1 cellular context compared by ENCODE assay signal in the genomic region with DNA sequence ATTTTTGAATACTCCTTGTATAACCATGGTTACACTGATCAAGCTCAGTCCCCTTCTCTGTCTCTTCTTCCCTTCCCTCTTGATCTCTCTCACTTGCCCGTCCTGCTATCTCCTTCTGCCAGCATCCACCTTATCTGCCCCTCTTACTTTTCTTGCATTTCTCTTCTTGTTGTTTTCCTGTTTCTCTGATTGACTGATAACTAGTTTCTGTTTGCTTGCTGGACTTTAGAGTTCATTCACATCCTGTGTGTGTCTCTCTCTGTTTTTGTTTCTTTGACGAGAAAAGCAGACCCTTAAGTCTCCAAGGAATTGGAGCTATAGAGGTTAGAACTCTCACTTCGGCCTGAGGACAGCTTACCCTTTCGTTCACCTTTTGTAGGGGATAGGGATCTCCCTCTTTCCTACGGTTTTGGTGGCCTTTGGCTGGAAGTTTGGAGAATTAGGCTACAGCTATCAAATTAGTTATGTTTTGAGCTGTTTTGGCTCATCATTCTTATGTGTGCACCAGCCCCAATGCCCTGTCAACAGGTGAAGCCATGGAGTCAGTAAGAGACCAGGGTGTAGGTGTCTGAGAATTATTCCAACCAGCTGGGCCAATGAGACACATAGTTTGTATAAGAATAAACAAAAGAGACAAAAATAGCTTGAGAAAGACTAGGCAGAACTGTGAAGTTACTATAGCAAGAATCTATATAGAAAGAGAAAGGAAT.
TF ChIP-seq lines count a peak whose summit lies in the region.

No MANE protein-coding gene starts in this region.

TF ChIP-seq in GM12878, 131 proteins besides CTCF, POLR2A, EP300 and RAD21 (continued from another document and continues in another):
- no peak for TF ChIP-seq ZBTB33 (IDR thresholded peaks at IDR 0.05)
- no peak for TF ChIP-seq DPF2 (IDR thresholded peaks at IDR 0.05)
- no peak for TF ChIP-seq ZNF622 (IDR thresholded peaks at IDR 0.05)
- no peak for TF ChIP-seq MTA2 (IDR thresholded peaks at IDR 0.05; ENCODE audit: low read depth)
- no peak for TF ChIP-seq IRF4 (IDR thresholded peaks at IDR 0.05; ENCODE audit: low read depth, low read length)
- TF ChIP-seq HDAC6 (IDR thresholded peaks at IDR 0.05; ENCODE audit: unreplicated experiment) = no peak
- TF ChIP-seq CHD4 (IDR thresholded peaks at IDR 0.05) = no peak
- TF ChIP-seq TARDBP (IDR thresholded peaks at IDR 0.05; ENCODE audit: borderline replicate concordance) = no peak
- TF ChIP-seq GABPA (IDR thresholded peaks at IDR 0.05; ENCODE audit: low read depth) = no peak
- TF ChIP-seq, protein P1, sequence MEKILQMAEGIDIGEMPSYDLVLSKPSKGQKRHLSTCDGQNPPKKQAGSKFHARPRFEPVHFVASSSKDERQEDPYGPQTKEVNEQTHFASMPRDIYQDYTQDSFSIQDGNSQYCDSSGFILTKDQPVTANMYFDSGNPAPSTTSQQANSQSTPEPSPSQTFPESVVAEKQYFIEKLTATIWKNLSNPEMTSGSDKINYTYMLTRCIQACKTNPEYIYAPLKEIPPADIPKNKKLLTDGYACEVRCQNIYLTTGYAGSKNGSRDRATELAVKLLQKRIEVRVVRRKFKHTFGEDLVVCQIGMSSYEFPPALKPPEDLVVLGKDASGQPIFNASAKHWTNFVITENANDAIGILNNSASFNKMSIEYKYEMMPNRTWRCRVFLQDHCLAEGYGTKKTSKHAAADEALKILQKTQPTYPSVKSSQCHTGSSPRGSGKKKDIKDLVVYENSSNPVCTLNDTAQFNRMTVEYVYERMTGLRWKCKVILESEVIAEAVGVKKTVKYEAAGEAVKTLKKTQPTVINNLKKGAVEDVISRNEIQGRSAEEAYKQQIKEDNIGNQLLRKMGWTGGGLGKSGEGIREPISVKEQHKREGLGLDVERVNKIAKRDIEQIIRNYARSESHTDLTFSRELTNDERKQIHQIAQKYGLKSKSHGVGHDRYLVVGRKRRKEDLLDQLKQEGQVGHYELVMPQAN (conservative IDR thresholded peaks at IDR 0.05) = no peak
- TF ChIP-seq ASH2L (IDR thresholded peaks at IDR 0.05; ENCODE audit: borderline replicate concordance, low read depth) = no peak
- no peak for TF ChIP-seq SP1 (IDR thresholded peaks at IDR 0.05; ENCODE audit: low read depth, low read length)
- TF ChIP-seq NRF1 (conservative IDR thresholded peaks at IDR 0.05; ENCODE audit: low read depth, low read length) = no peak
- TF ChIP-seq, protein P2, sequence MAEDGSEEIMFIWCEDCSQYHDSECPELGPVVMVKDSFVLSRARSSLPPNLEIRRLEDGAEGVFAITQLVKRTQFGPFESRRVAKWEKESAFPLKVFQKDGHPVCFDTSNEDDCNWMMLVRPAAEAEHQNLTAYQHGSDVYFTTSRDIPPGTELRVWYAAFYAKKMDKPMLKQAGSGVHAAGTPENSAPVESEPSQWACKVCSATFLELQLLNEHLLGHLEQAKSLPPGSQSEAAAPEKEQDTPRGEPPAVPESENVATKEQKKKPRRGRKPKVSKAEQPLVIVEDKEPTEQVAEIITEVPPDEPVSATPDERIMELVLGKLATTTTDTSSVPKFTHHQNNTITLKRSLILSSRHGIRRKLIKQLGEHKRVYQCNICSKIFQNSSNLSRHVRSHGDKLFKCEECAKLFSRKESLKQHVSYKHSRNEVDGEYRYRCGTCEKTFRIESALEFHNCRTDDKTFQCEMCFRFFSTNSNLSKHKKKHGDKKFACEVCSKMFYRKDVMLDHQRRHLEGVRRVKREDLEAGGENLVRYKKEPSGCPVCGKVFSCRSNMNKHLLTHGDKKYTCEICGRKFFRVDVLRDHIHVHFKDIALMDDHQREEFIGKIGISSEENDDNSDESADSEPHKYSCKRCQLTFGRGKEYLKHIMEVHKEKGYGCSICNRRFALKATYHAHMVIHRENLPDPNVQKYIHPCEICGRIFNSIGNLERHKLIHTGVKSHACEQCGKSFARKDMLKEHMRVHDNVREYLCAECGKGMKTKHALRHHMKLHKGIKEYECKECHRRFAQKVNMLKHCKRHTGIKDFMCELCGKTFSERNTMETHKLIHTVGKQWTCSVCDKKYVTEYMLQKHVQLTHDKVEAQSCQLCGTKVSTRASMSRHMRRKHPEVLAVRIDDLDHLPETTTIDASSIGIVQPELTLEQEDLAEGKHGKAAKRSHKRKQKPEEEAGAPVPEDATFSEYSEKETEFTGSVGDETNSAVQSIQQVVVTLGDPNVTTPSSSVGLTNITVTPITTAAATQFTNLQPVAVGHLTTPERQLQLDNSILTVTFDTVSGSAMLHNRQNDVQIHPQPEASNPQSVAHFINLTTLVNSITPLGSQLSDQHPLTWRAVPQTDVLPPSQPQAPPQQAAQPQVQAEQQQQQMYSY (CRISPR knock-in tag; IDR thresholded peaks at IDR 0.05) = no peak
- no peak for TF ChIP-seq USF1 (IDR thresholded peaks at IDR 0.05; ENCODE audit: borderline replicate concordance, extremely low read length, insufficient read depth, low read depth, low read length)
- TF ChIP-seq BACH1 (IDR thresholded peaks at IDR 0.05; ENCODE audit: borderline replicate concordance) = no peak
- no peak for TF ChIP-seq SMAD1 (IDR thresholded peaks at IDR 0.05; ENCODE audit: low read depth, partially characterized antibody)
- no peak for TF ChIP-seq MXI1 (IDR thresholded peaks at IDR 0.05; ENCODE audit: low read depth, low read length)
- no peak for TF ChIP-seq BRCA1 (IDR thresholded peaks at IDR 0.05; ENCODE audit: low read depth, low read length)
- TF ChIP-seq SIX5 (IDR thresholded peaks at IDR 0.05; ENCODE audit: low read depth, low read length, severe bottlenecking) = no peak
- no peak for TF ChIP-seq TCF7 (IDR thresholded peaks at IDR 0.05; ENCODE audit: borderline replicate concordance)
- TF ChIP-seq YBX1 (IDR thresholded peaks at IDR 0.05) = no peak
- peak; percentile 67 to 76 for TF ChIP-seq IKZF2 (IDR thresholded peaks at IDR 0.05)
- no peak for TF ChIP-seq CREB1 (IDR thresholded peaks at IDR 0.05; ENCODE audit: low read depth)
- TF ChIP-seq ZNF217 (IDR thresholded peaks at IDR 0.05) = no peak
- TF ChIP-seq HDAC2 (IDR thresholded peaks at IDR 0.05) = no peak
- TF ChIP-seq, protein P3, sequence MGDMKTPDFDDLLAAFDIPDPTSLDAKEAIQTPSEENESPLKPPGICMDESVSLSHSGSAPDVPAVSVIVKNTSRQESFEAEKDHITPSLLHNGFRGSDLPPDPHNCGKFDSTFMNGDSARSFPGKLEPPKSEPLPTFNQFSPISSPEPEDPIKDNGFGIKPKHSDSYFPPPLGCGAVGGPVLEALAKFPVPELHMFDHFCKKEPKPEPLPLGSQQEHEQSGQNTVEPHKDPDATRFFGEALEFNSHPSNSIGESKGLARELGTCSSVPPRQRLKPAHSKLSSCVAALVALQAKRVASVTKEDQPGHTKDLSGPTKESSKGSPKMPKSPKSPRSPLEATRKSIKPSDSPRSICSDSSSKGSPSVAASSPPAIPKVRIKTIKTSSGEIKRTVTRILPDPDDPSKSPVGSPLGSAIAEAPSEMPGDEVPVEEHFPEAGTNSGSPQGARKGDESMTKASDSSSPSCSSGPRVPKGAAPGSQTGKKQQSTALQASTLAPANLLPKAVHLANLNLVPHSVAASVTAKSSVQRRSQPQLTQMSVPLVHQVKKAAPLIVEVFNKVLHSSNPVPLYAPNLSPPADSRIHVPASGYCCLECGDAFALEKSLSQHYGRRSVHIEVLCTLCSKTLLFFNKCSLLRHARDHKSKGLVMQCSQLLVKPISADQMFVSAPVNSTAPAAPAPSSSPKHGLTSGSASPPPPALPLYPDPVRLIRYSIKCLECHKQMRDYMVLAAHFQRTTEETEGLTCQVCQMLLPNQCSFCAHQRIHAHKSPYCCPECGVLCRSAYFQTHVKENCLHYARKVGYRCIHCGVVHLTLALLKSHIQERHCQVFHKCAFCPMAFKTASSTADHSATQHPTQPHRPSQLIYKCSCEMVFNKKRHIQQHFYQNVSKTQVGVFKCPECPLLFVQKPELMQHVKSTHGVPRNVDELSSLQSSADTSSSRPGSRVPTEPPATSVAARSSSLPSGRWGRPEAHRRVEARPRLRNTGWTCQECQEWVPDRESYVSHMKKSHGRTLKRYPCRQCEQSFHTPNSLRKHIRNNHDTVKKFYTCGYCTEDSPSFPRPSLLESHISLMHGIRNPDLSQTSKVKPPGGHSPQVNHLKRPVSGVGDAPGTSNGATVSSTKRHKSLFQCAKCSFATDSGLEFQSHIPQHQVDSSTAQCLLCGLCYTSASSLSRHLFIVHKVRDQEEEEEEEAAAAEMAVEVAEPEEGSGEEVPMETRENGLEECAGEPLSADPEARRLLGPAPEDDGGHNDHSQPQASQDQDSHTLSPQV (IDR thresholded peaks at IDR 0.05) = no peak
- TF ChIP-seq SMAD5 (IDR thresholded peaks at IDR 0.05; ENCODE audit: low read depth) = no peak
- TF ChIP-seq SUZ12 (IDR thresholded peaks at IDR 0.05; ENCODE audit: unreplicated experiment) = no peak
- no peak for TF ChIP-seq TAF1 (IDR thresholded peaks at IDR 0.05; ENCODE audit: borderline replicate concordance, low read depth, low read length)
- TF ChIP-seq RUNX3 (IDR thresholded peaks at IDR 0.05; ENCODE audit: low read length) = peak; percentile 24; the same call in 1 of the 2 replicates
- TF ChIP-seq JUNB (IDR thresholded peaks at IDR 0.05) = peak; percentile 71
- no peak for TF ChIP-seq BHLHE40 (IDR thresholded peaks at IDR 0.05; ENCODE audit: borderline replicate concordance in 1 of 2, low read depth in 2 of 2, low read length in 1 of 2)
- TF ChIP-seq ATF2 (IDR thresholded peaks at IDR 0.05; ENCODE audit: low read length) = 0 out of 2 replicates have a peak, but pooled peaks have one; percentile 23
- no peak for TF ChIP-seq E4F1 (IDR thresholded peaks at IDR 0.05; ENCODE audit: borderline replicate concordance, partially characterized antibody)
- TF ChIP-seq ZZZ3 (IDR thresholded peaks at IDR 0.05; ENCODE audit: control insufficient read depth, insufficient read length, low read depth) = no peak
- TF ChIP-seq WRNIP1 (IDR thresholded peaks at IDR 0.05; ENCODE audit: borderline replicate concordance, low read depth, low read length) = no peak
- TF ChIP-seq, protein P4, sequence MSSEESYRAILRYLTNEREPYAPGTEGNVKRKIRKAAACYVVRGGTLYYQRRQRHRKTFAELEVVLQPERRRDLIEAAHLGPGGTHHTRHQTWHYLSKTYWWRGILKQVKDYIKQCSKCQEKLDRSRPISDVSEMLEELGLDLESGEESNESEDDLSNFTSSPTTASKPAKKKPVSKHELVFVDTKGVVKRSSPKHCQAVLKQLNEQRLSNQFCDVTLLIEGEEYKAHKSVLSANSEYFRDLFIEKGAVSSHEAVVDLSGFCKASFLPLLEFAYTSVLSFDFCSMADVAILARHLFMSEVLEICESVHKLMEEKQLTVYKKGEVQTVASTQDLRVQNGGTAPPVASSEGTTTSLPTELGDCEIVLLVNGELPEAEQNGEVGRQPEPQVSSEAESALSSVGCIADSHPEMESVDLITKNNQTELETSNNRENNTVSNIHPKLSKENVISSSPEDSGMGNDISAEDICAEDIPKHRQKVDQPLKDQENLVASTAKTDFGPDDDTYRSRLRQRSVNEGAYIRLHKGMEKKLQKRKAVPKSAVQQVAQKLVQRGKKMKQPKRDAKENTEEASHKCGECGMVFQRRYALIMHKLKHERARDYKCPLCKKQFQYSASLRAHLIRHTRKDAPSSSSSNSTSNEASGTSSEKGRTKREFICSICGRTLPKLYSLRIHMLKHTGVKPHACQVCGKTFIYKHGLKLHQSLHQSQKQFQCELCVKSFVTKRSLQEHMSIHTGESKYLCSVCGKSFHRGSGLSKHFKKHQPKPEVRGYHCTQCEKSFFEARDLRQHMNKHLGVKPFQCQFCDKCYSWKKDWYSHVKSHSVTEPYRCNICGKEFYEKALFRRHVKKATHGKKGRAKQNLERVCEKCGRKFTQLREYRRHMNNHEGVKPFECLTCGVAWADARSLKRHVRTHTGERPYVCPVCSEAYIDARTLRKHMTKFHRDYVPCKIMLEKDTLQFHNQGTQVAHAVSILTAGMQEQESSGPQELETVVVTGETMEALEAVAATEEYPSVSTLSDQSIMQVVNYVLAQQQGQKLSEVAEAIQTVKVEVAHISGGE (CRISPR knock-in tag; IDR thresholded peaks at IDR 0.05) = no peak
- TF ChIP-seq PAX8 (IDR thresholded peaks at IDR 0.05) = no peak
- TF ChIP-seq SREBF2 (IDR thresholded peaks at IDR 0.05; ENCODE audit: low read length) = no peak
